Comparison of ENCODE assay signal across 8 cellular contexts in genomic region chr15:48940508-48940907, GRCh38. TPM values are rescaled to one million over a fixed set of nuclear protein-coding genes. Genes with fewer than 3 reads are reported as not detected.
DNase-seq lines count a peak whose midpoint lies in the region; ATAC-seq and TF ChIP-seq lines count a peak whose summit lies in the region.

No MANE protein-coding gene starts in this region.

- CTCF ChIA-PET in CD4-positive, alpha-beta T cell (lab: Charles Lee), result no interaction called here

- H3K27ac Mint-ChIP-seq in CD4-positive, alpha-beta T cell, result no peak overlapping the region

- in situ Hi-C loops in astrocyte of the spinal cord (cut with HindIII; ENCODE audit: low sequenced_read_pairs), result no loop called here

- intact Hi-C loops in Right ventricle myocardium inferior (cut with DNase I), result no loop called here
- intact Hi-C loops in CD4-positive, alpha-beta T cell (cut with DNase I, micrococcal nuclease), result no loop called here

- H3K27ac ChIP-seq in CD4-positive, alpha-beta T cell (ENCODE audit: low read depth, low read length), result no peak overlapping the region

- H3K9me3 ChIP-seq in CD4-positive, alpha-beta T cell (ENCODE audit: control insufficient read depth, low read length), result no peaks in the 10 kb centered on the region

- no peaks in the 10 kb centered on the region for H3K36me3 Mint-ChIP-seq in CD4-positive, alpha-beta T cell (ENCODE audit: low read depth)

- TF ChIP-seq CTCF in AG09319 (IDR thresholded peaks at IDR 0.05; ENCODE audit: low read depth, low read length) (no peak), astrocyte of the spinal cord (IDR thresholded peaks at IDR 0.05; ENCODE audit: low read depth, low read length) (no peak)
- TF ChIP-seq CTCF in CD4-positive, alpha-beta T cell (IDR thresholded peaks at IDR 0.05), result no peak

- POLR2A ChIA-PET in CD4-positive, alpha-beta T cell (lab: Charles Lee), result no interaction called here

- H3K4me3 Mint-ChIP-seq in CD4-positive, alpha-beta T cell, result no peak overlapping the region

- H3K27me3 Mint-ChIP-seq in CD4-positive, alpha-beta T cell, result peaks cover 19% of the 10 kb centered on the region

- H3K9me3 Mint-ChIP-seq in CD4-positive, alpha-beta T cell, result no peaks in the 10 kb centered on the region

- peaks cover 4% of the 10 kb centered on the region for H3K27me3 ChIP-seq in CD4-positive, alpha-beta T cell (ENCODE audit: control insufficient read depth, insufficient read depth, low read length)

- peak; percentile 62 for DNase-seq in AG09319 (ENCODE audit: extremely low read depth, low read depth)
- DNase-seq in astrocyte of the spinal cord (ENCODE audit: low read depth, low spot score), result peak; percentile 96
- DNase-seq in Right ventricle myocardium inferior (ENCODE audit: missing footprints), result no peak
- no peak for DNase-seq in SIG-M5 (lab: John Stamatoyannopoulos, UW)
- DNase-seq in CD4-positive, alpha-beta T cell, result no peak
- no peak for DNase-seq in NCI-H774 (lab: John Stamatoyannopoulos, UW)

- ATAC-seq in GM19351 (IDR thresholded peaks at IDR 0.05; ENCODE audit: unreplicated experiment), result peak; percentile 97
- ATAC-seq in HG03108 (IDR thresholded peaks at IDR 0.05; ENCODE audit: unreplicated experiment), result peak; percentile 80
- no peak for ATAC-seq in Right ventricle myocardium inferior
- ATAC-seq in CD4-positive, alpha-beta T cell (ENCODE audit: poor library complexity), result no peak

- no peaks in the 10 kb centered on the region for H3K4me1 Mint-ChIP-seq in CD4-positive, alpha-beta T cell (ENCODE audit: low read depth)

- no peak overlapping the region for H3K4me3 ChIP-seq in astrocyte of the spinal cord (ENCODE audit: low read depth, low read length)

RNA-seq across cellular contexts. Expression of gene SHC4, which starts 23.2 kb away (rescaled TPM):
- 1.5 TPM for total RNA-seq in Right ventricle myocardium inferior
- not detected for total RNA-seq in CD4-positive, alpha-beta T cell

Comparison
In these comparisons a context has a peak if more than half of its experiments do, and no peak if none do; other contexts are left out.
1. DNase-seq: peak in AG09319 (single experiment) and astrocyte of the spinal cord (single experiment); none in Right ventricle myocardium inferior (single experiment), SIG-M5 (single experiment), CD4-positive, alpha-beta T cell (0 of 10) and NCI-H774 (single experiment).
2. ATAC-seq: peak in GM19351 (single experiment) and HG03108 (single experiment); none in Right ventricle myocardium inferior (single experiment) and CD4-positive, alpha-beta T cell (single experiment).